ENCODE assay signal across 14 cellular contexts in genomic region chrX:153592091-153592833, GRCh38. TPM values are rescaled to one million over a fixed set of nuclear protein-coding genes. Genes with fewer than 3 reads are reported as not detected.
A peak's percentile ranks its signal among the peaks of the same experiment; 100 is the strongest.
DNase-seq lines count a peak whose midpoint lies in the region; ATAC-seq and TF ChIP-seq lines count a peak whose summit lies in the region.
"Had no signal": no experiment of that assay in that cellular context is flagged by ENCODE, and none has a peak within 500 bp of the region (broad histone marks: within the 10 kb centered on the region; RNA-seq: fewer than 3 reads in every experiment).

No MANE protein-coding gene starts in this region.

- no peak for ATAC-seq in right cardiac atrium
- no peak for ATAC-seq in left cardiac atrium

- H3K36me3 ChIP-seq in osteoblast (ENCODE audit: insufficient read depth, low read length): peaks cover 9% of the 10 kb centered on the region
- peaks cover 6% of the 10 kb centered on the region for H3K36me3 ChIP-seq in CD8-positive, alpha-beta memory T cell (ENCODE audit: insufficient read depth, low read length)

- H3K4me2 ChIP-seq in osteoblast (ENCODE audit: insufficient read depth, low read length): no peak overlapping the region

- TF ChIP-seq CTCF in osteoblast (IDR thresholded peaks at IDR 0.05; ENCODE audit: extremely low read depth, low read depth, low read length) (no peak), glutamatergic neuron (IDR thresholded peaks at IDR 0.05; ENCODE audit: partially characterized antibody, unreplicated experiment) (no peak)

- no peak overlapping the region for H2AFZ ChIP-seq in osteoblast (ENCODE audit: low read length)

- POLR2A ChIA-PET in CD8-positive, alpha-beta memory T cell (lab: Charles Lee): no interaction called here

- whole genome bisulfite sequencing in right cardiac atrium: 96% methylated on average over 30 of the region's 30 CpGs

- CTCF ChIA-PET in CD8-positive, alpha-beta memory T cell (lab: Charles Lee): no interaction called here

- H3K4me1 Mint-ChIP-seq in glutamatergic neuron (ENCODE audit: low read depth, unreplicated experiment): peaks cover 33% of the 10 kb centered on the region
- peaks cover 8 to 16% (median 13%) of the 10 kb centered on the region in 3 donors for H3K4me1 Mint-ChIP-seq in CD8-positive, alpha-beta memory T cell

- peaks cover 4% of the 10 kb centered on the region for H3K36me3 Mint-ChIP-seq in glutamatergic neuron (ENCODE audit: unreplicated experiment)
- H3K36me3 Mint-ChIP-seq in CD8-positive, alpha-beta memory T cell: peaks cover 0 to 69% (median 2%) of the 10 kb centered on the region in 3 donors

- DNase-seq in right cardiac atrium (no peak), left cardiac atrium (no peak), osteoblast (ENCODE audit: insufficient read length, low spot score, missing footprints) (peak; percentile 80), glutamatergic neuron (no peak), SIG-M5 treated with dmso at 0.1 percent for 504 hours (lab: John Stamatoyannopoulos, UW; ENCODE audit: unreplicated experiment) (no peak)
- DNase-seq in CD8-positive, alpha-beta memory T cell: no peak
- DNase-seq: ACHN, Kasumi-1, MM.1S, NCI-H1436 treated with DMSO at 0.1 percent for 48 hours, NCI-H2081, NCI-H226 had no signal

- peak overlapping the region; percentile 75 for H3K27ac ChIP-seq in right cardiac atrium (ENCODE audit: low read length)
- H3K27ac ChIP-seq in cingulate gyrus (ENCODE audit: low read depth, low read length): peak overlapping the region; percentile 42
- no peak overlapping the region for H3K27ac ChIP-seq in osteoblast (ENCODE audit: low read depth, low read length)
- no peak overlapping the region for H3K27ac ChIP-seq in CD8-positive, alpha-beta memory T cell (ENCODE audit: low read depth, low read length)
- H3K27ac ChIP-seq: C4-2B had no signal

- no peaks in the 10 kb centered on the region for H3K27me3 ChIP-seq in right cardiac atrium (ENCODE audit: control insufficient read depth, insufficient read depth)
- no peaks in the 10 kb centered on the region for H3K27me3 ChIP-seq in osteoblast (ENCODE audit: insufficient read depth, low read length)
- H3K27me3 ChIP-seq in CD8-positive, alpha-beta memory T cell (ENCODE audit: insufficient read depth, low read length, poor library complexity, severe bottlenecking): no peaks in the 10 kb centered on the region

- no peak overlapping the region for H3K27ac Mint-ChIP-seq in glutamatergic neuron (ENCODE audit: unreplicated experiment)
- H3K27ac Mint-ChIP-seq in CD8-positive, alpha-beta memory T cell: peak overlapping the region in 1 of 8 donors; percentile 66

- H3K4me3 ChIP-seq in right cardiac atrium (ENCODE audit: low read length): no peak overlapping the region
- no peak overlapping the region for H3K4me3 ChIP-seq in osteoblast (ENCODE audit: insufficient read depth, low read length)
- H3K4me3 ChIP-seq in CD8-positive, alpha-beta memory T cell (ENCODE audit: low read length): no peak overlapping the region

- H3K9me3 ChIP-seq in right cardiac atrium (ENCODE audit: control insufficient read depth, low read length) (no peaks in the 10 kb centered on the region), osteoblast (ENCODE audit: low read depth, low read length) (no peaks in the 10 kb centered on the region)
- H3K9me3 ChIP-seq in CD8-positive, alpha-beta memory T cell (ENCODE audit: low read length): no peaks in the 10 kb centered on the region

- no peaks in the 10 kb centered on the region for H3K4me1 ChIP-seq in right cardiac atrium (ENCODE audit: control insufficient read depth, insufficient read depth, low read length)
- H3K4me1 ChIP-seq in osteoblast (ENCODE audit: insufficient read depth, low read length): no peaks in the 10 kb centered on the region
- H3K4me1 ChIP-seq in CD8-positive, alpha-beta memory T cell (ENCODE audit: insufficient read depth, low read length): peaks cover 6% of the 10 kb centered on the region

- peaks cover 19% of the 10 kb centered on the region for H4K20me1 ChIP-seq in osteoblast (ENCODE audit: insufficient read depth, low read length)

- H3K79me2 ChIP-seq in osteoblast (ENCODE audit: insufficient read depth, low read length): peaks cover 14% of the 10 kb centered on the region

- peaks cover 3% of the 10 kb centered on the region for H3K9me3 Mint-ChIP-seq in glutamatergic neuron (ENCODE audit: unreplicated experiment)
- no peaks in the 10 kb centered on the region for H3K9me3 Mint-ChIP-seq in CD8-positive, alpha-beta memory T cell

- intact Hi-C loops in right cardiac atrium (cut with DNase I): loop anchor here in 1 of 4 donors (10.0 kb wide), 1 partner anchor 493 kb away; no protein-coding TSS in a partner anchor
- intact Hi-C loops in left cardiac atrium (cut with DNase I): no loop called here

- no peak overlapping the region for H3K4me3 Mint-ChIP-seq in glutamatergic neuron (ENCODE audit: unreplicated experiment)
- peak overlapping the region in 1 of 7 donors; percentile 30 for H3K4me3 Mint-ChIP-seq in CD8-positive, alpha-beta memory T cell

- no peaks in the 10 kb centered on the region for H3K27me3 Mint-ChIP-seq in glutamatergic neuron (ENCODE audit: unreplicated experiment)
- H3K27me3 Mint-ChIP-seq in CD8-positive, alpha-beta memory T cell: peaks cover 0 to 3% of the 10 kb centered on the region in 2 donors

RNA-seq across cellular contexts. Expression of gene CCNQ, which starts 6.7 kb away (rescaled TPM):
- total RNA-seq in right cardiac atrium (10 to 100 TPM; 24.4 to 32.9 (median 30.6) TPM), left cardiac atrium (10 to 100 TPM; 31.4 to 31.8 TPM), osteoblast (29.3 and 33.0 TPM in 2 replicates), glutamatergic neuron (ENCODE audit: unreplicated experiment) (28.9 TPM)
- 55.0 TPM for polyA plus RNA-seq in right cardiac atrium
- 10 to 100 TPM; 36.2 to 38.3 TPM for total RNA-seq in CD8-positive, alpha-beta memory T cell
- 36.9 TPM for polyA plus RNA-seq in CD8-positive, alpha-beta memory T cell

RNA-seq across cellular contexts. Expression of gene DUSP9, which starts 54.7 kb away (rescaled TPM):
- under 1 TPM in 1 of 4 donors, not detected in 3; 0.14 TPM for total RNA-seq in right cardiac atrium
- polyA plus RNA-seq in right cardiac atrium: not detected
- total RNA-seq in left cardiac atrium: not detected
- under 0.01 TPM in 2 replicates for total RNA-seq in osteoblast
- 0.61 TPM for total RNA-seq in glutamatergic neuron (ENCODE audit: unreplicated experiment)
- under 1 TPM; 0.09 to 0.15 TPM for total RNA-seq in CD8-positive, alpha-beta memory T cell
- polyA plus RNA-seq in CD8-positive, alpha-beta memory T cell: 0.08 TPM

Comparison
In these comparisons a context has a peak if more than half of its experiments do, and no peak if none do; other contexts are left out.
1. H3K27ac ChIP-seq: peak in right cardiac atrium (single experiment) and cingulate gyrus (single experiment); none in osteoblast (single experiment) and CD8-positive, alpha-beta memory T cell (single experiment).